In genomic region chr4:15990570-15991285, GRCh38 we compare ENCODE assay signal across 1 cellular context.
TF ChIP-seq lines count a peak whose summit lies in the region.

No MANE protein-coding gene starts in this region.

TF ChIP-seq in GM23338, 12 proteins besides CTCF, POLR2A, EP300 and RAD21 (continued from another document):
- TF ChIP-seq STAT1 (IDR thresholded peaks at IDR 0.05; ENCODE audit: unreplicated experiment) (no peak), EZH2 (IDR thresholded peaks at IDR 0.05; ENCODE audit: low read depth, unreplicated experiment) (no peak), JUNB (IDR thresholded peaks at IDR 0.05; ENCODE audit: unreplicated experiment) (no peak), POLR2AphosphoS5 (IDR thresholded peaks at IDR 0.05; ENCODE audit: low read depth) (no peak), NANOG (IDR thresholded peaks at IDR 0.05; ENCODE audit: borderline replicate concordance) (no peak), ZNF114 (CRISPR knock-in tag; IDR thresholded peaks at IDR 0.05) (no peak)
- TF ChIP-seq, protein P1, sequence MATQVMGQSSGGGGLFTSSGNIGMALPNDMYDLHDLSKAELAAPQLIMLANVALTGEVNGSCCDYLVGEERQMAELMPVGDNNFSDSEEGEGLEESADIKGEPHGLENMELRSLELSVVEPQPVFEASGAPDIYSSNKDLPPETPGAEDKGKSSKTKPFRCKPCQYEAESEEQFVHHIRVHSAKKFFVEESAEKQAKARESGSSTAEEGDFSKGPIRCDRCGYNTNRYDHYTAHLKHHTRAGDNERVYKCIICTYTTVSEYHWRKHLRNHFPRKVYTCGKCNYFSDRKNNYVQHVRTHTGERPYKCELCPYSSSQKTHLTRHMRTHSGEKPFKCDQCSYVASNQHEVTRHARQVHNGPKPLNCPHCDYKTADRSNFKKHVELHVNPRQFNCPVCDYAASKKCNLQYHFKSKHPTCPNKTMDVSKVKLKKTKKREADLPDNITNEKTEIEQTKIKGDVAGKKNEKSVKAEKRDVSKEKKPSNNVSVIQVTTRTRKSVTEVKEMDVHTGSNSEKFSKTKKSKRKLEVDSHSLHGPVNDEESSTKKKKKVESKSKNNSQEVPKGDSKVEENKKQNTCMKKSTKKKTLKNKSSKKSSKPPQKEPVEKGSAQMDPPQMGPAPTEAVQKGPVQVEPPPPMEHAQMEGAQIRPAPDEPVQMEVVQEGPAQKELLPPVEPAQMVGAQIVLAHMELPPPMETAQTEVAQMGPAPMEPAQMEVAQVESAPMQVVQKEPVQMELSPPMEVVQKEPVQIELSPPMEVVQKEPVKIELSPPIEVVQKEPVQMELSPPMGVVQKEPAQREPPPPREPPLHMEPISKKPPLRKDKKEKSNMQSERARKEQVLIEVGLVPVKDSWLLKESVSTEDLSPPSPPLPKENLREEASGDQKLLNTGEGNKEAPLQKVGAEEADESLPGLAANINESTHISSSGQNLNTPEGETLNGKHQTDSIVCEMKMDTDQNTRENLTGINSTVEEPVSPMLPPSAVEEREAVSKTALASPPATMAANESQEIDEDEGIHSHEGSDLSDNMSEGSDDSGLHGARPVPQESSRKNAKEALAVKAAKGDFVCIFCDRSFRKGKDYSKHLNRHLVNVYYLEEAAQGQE (IDR thresholded peaks at IDR 0.05; ENCODE audit: unreplicated experiment) = no peak
